1 cellular context compared by ENCODE assay signal in the genomic region with DNA sequence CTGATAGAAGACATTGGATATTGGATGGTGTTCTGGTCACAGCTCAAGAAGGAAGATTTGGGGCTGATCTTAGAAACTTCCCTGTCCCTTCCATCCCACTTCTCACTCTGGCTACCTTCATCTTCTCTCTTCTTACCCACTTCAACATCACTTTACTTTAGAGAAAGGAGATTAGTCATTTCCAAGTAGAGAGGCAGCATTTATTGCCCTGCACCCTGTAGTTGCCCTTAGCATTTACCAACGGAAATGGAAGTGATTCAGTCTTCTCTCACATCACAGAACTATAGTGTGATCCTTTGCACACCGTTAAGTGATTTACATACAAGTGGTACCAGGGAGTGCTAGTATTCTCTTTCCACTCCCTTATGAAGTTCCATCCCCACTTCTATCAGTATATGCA.
A peak's percentile ranks its signal among the peaks of the same experiment; 100 is the strongest.
TF ChIP-seq lines count a peak whose summit lies in the region.

No MANE protein-coding gene starts in this region.

TF ChIP-seq in HepG2, 621 proteins besides CTCF, POLR2A, EP300 and RAD21 (continued from another document):
- TF ChIP-seq, protein P1, sequence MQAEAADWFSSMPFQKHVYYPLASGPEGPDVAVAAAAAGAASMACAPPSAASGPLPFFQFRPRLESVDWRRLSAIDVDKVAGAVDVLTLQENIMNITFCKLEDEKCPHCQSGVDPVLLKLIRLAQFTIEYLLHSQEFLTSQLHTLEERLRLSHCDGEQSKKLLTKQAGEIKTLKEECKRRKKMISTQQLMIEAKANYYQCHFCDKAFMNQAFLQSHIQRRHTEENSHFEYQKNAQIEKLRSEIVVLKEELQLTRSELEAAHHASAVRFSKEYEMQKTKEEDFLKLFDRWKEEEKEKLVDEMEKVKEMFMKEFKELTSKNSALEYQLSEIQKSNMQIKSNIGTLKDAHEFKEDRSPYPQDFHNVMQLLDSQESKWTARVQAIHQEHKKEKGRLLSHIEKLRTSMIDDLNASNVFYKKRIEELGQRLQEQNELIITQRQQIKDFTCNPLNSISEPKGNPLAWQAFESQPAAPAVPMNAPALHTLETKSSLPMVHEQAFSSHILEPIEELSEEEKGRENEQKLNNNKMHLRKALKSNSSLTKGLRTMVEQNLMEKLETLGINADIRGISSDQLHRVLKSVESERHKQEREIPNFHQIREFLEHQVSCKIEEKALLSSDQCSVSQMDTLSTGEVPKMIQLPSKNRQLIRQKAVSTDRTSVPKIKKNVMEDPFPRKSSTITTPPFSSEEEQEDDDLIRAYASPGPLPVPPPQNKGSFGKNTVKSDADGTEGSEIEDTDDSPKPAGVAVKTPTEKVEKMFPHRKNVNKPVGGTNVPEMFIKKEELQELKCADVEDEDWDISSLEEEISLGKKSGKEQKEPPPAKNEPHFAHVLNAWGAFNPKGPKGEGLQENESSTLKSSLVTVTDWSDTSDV (CRISPR knock-in tag; IDR thresholded peaks at IDR 0.05): no peak
- TF ChIP-seq POGK (CRISPR knock-in tag; conservative IDR thresholded peaks at IDR 0.05) (0 out of 2 replicates have a peak, but pooled peaks have one; percentile 29), E2F5 (CRISPR knock-in tag; conservative IDR thresholded peaks at IDR 0.05) (no peak), TARDBP (CRISPR knock-in tag; IDR thresholded peaks at IDR 0.05) (no peak), SAP130 (CRISPR knock-in tag; IDR thresholded peaks at IDR 0.05; ENCODE audit: low read depth) (0 out of 2 replicates have a peak, but pooled peaks have one; percentile 10), FOSL2 (CRISPR knock-in tag; IDR thresholded peaks at IDR 0.05) (0 out of 2 replicates have a peak, but pooled peaks have one; percentile 17)
